ENCODE assay signal across 26 cellular contexts in the genomic region with DNA sequence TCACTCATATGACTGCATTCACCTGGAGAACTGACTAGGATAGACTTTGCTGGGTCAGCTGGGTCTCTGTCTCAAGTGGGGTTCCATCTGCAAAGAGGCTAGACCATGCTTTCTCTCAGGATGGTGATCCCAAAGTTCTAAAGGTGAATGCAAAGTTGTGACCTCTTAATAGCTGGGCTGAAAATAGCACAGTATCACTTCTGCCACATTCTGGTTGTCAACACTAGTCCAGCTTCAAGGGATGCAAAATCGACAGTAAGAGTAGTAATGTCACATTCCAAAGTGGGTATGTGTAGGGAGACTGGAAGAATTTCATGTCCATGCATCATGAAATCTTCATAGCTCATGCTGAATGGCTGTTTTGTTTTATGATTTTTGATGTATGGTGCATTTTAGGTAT.
"Had no signal": no experiment of that assay in that cellular context is flagged by ENCODE, and none has a peak within 500 bp of the region (broad histone marks: within the 10 kb centered on the region; RNA-seq: fewer than 3 reads in every experiment).

No MANE protein-coding gene starts in this region.

- H3K9me3 ChIP-seq: neutrophil, ovary, right lobe of liver, stomach, testis, thyroid gland, transverse colon, upper lobe of left lung, vagina had no signal

- H3K27ac ChIP-seq: hepatocyte, neural progenitor cell, neutrophil, ovary, right lobe of liver, stomach, testis, thyroid gland, transverse colon, upper lobe of left lung, vagina had no signal

- H3K4me1 ChIP-seq: right lobe of liver, stomach, testis, thyroid gland, upper lobe of left lung, vagina had no signal

- H3K36me3 ChIP-seq: neural progenitor cell, neutrophil, ovary, right lobe of liver, stomach, thyroid gland, transverse colon, upper lobe of left lung, vagina had no signal

- DNase-seq: islet precursor cell; mesendoderm; naive B cell; natural killer cell; nephron progenitor cell; occipital lobe; ovary; retina; right lobe of liver; stimulated activated CD4-positive, alpha-beta T cell treated with anti-CD3 and anti-CD28 coated beads, Interleukin-1b, Interleukin-23, amount 100 ng/mL, for 48 hours; stimulated activated CD4-positive, alpha-beta T cell treated with anti-CD3 and anti-CD28 coated beads, Interleukin-2, amount 100 ng/mL, for 48 hours; stimulated activated CD4-positive, alpha-beta T cell treated with anti-CD3 and anti-CD28 coated beads, Interleukin-4, amount 100 ng/mL, for 4 hours; stimulated activated naive B cell treated with anti-CD40 and anti-IgM and Interleukin-4, amounts not matched to agents 10 μg/mL and 1 μg/mL and 100 μg/mL, for 72 hours; stimulated activated naive CD8-positive, alpha-beta T cell treated with anti-CD3 and anti-CD28 coated beads, Interleukin-15, Interleukin-2, amounts not matched to agents 100 U/mL and 50 U/mL, for 24 hours; stomach; testis; thyroid gland; transverse colon; upper lobe of left lung had no signal

- H3K27me3 ChIP-seq: hepatocyte, neural progenitor cell, neutrophil, ovary, right lobe of liver, stomach, testis, thyroid gland, transverse colon, upper lobe of left lung, vagina had no signal

- H3K79me2 ChIP-seq: hepatocyte had no signal

- H3K4me2 ChIP-seq: hepatocyte, neural progenitor cell, smooth muscle cell had no signal

- H2AFZ ChIP-seq: hepatocyte, neural progenitor cell had no signal

- H3K4me3 ChIP-seq: hepatocyte, lung, neural progenitor cell, ovary, right lobe of liver, smooth muscle cell, stomach, testis, thyroid gland, transverse colon, upper lobe of left lung, vagina had no signal

- ATAC-seq: left lobe of liver; natural killer cell; right lobe of liver; stimulated activated naive B cell treated with anti-CD40 and anti-IgM and Interleukin-4, amounts not matched to agents 10 μg/mL and 1 μg/mL and 100 μg/mL, for 72 hours; stimulated activated naive CD8-positive, alpha-beta T cell treated with anti-CD3 and anti-CD28 coated beads, Interleukin-15, Interleukin-2, amounts not matched to agents 100 U/mL and 50 U/mL, for 24 hours had no signal
